Comparison of ENCODE assay signal across 26 cellular contexts in the genomic region with DNA sequence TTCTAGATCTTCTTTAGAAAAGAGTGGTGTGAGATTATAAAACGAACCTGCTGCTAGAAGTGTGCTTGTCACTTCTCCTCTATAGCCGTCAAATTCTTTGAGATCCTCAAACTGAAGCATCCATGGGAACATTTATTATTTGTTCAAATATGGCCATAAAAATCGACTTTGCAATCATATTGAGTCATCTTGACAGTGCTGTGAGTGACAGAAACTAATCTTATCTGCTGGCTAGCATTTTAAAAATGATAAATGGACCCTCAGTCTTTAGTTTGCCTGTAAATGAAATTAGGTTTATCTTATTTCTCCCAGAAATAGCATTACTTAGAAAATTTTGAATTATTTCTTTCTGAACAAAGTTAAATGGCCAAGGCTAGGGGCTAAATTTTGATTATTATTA.
"Had no signal": no experiment of that assay in that cellular context is flagged by ENCODE, and none has a peak within 500 bp of the region (broad histone marks: within the 10 kb centered on the region; RNA-seq: fewer than 3 reads in every experiment).

No MANE protein-coding gene starts in this region.

- H3K4me3 ChIP-seq: coronary artery, dorsolateral prefrontal cortex, heart left ventricle had no signal

- ATAC-seq: activated CD4-positive, CD25-positive, alpha-beta regulatory T cell treated with anti-CD3 and anti-CD28 coated beads, Interleukin-2, amount 50 U/mL, for 24 hours; activated CD8-positive, alpha-beta T cell treated with anti-CD3 and anti-CD28 coated beads for 36 hours; activated T-cell treated with anti-CD3 and anti-CD28 coated beads, Interleukin-2, amount 50 U/mL, for 4 hours; activated T-helper 17 cell treated with anti-CD3 and anti-CD28 coated beads, Interleukin-2, amount 50 U/mL, for 72 hours; esophagus mucosa; heart left ventricle had no signal

- H3K36me3 ChIP-seq: brain microvascular endothelial cell, heart left ventricle, WERI-Rb-1 had no signal

- H3K9me3 ChIP-seq: heart left ventricle had no signal

- H3K27ac ChIP-seq: brain microvascular endothelial cell, coronary artery, dorsolateral prefrontal cortex, heart left ventricle, WERI-Rb-1 had no signal

- DNase-seq: activated B cell treated with CpG ODN at 0.5 μM for 24 hours; activated CD4-positive, alpha-beta T cell treated with anti-CD3 and anti-CD28 coated beads for 48 hours; activated CD4-positive, alpha-beta T cell treated with anti-CD3 and anti-CD28 coated beads, Interleukin-2, amount 50 U/mL, for 1 hour; activated CD4-positive, alpha-beta T cell treated with anti-CD3 and anti-CD28 coated beads, Interleukin-2, amount 50 U/mL, for 48 hours; activated CD8-positive, alpha-beta memory T cell treated with anti-CD3 and anti-CD28 coated beads for 24 hours; activated CD8-positive, alpha-beta T cell treated with anti-CD3 and anti-CD28 coated beads for 36 hours; activated effector memory CD4-positive, alpha-beta T cell treated with Interleukin-2 at 50 U/mL for 16 hours; activated gamma-delta T cell treated with Interleukin-2 at 50 U/mL for 16 hours; activated naive CD4-positive, alpha-beta T cell treated with anti-CD3 and anti-CD28 coated beads, Interleukin-2, amount 50 U/mL, for 16 hours; activated naive CD4-positive, alpha-beta T cell treated with Interleukin-2 at 50 U/mL for 16 hours; activated T-cell treated with anti-CD3 and anti-CD28 coated beads, Interleukin-2, amount 50 U/mL, for 4 hours; amniotic stem cell; anterior cingulate cortex; brain microvascular endothelial cell; dorsolateral prefrontal cortex; effector memory CD4-positive, alpha-beta T cell; endodermal cell; foreskin fibroblast; glutamatergic neuron; heart left ventricle; T1000; WERI-Rb-1 had no signal

- H3K27me3 ChIP-seq: brain microvascular endothelial cell, dorsolateral prefrontal cortex, heart left ventricle had no signal
